In genomic region chr1:119387858-119388257, GRCh38 we compare ENCODE assay signal across 36 cellular contexts. TPM values are rescaled to one million over a fixed set of nuclear protein-coding genes. Genes with fewer than 3 reads are reported as not detected.
"Had no signal": no experiment of that assay in that cellular context is flagged by ENCODE, and none has a peak within 500 bp of the region (broad histone marks: within the 10 kb centered on the region; RNA-seq: fewer than 3 reads in every experiment).

No MANE protein-coding gene starts in this region.

- H3K9me3 ChIP-seq: adrenal gland, ascending aorta, gastrocnemius medialis, tibial artery, uterus had no signal

- ATAC-seq: activated CD4-positive, alpha-beta T cell treated with anti-CD3 and anti-CD28 coated beads for 36 hours; activated T-cell treated with anti-CD3 and anti-CD28 coated beads, Interleukin-2, amount 50 U/mL, for 4 hours; esophagus mucosa; gastrocnemius medialis; right cardiac atrium; stimulated activated naive CD8-positive, alpha-beta T cell treated with anti-CD3 and anti-CD28 coated beads, Interleukin-15, amount 100 ng/mL, for 72 hours had no signal

- H2AFZ ChIP-seq: parathyroid adenoma had no signal

- H3K4me3 ChIP-seq: adrenal gland, ascending aorta, gastrocnemius medialis, tibial artery, uterus had no signal

- H3K27ac ChIP-seq: adrenal gland, ascending aorta, brain microvascular endothelial cell, gastrocnemius medialis, parathyroid adenoma, tibial artery, uterus had no signal

- H3K27me3 Mint-ChIP-seq: stimulated activated naive CD8-positive, alpha-beta T cell treated with anti-CD3 and anti-CD28 coated beads, Interleukin-15, amount 100 ng/mL, for 72 hours had no signal

- H3K4me3 Mint-ChIP-seq: activated B cell treated with CpG ODN at 0.5 μM for 24 hours; activated CD4-positive, alpha-beta T cell treated with anti-CD3 and anti-CD28 coated beads for 36 hours; activated naive CD8-positive, alpha-beta T cell; activated T-cell treated with anti-CD3 and anti-CD28 coated beads, Interleukin-2, amount 50 U/mL, for 4 hours; central memory CD8-positive, alpha-beta T cell; memory B cell; nephron; stimulated activated naive CD8-positive, alpha-beta T cell treated with anti-CD3 and anti-CD28 coated beads, Interleukin-15, amount 100 ng/mL, for 72 hours had no signal

- FAIRE-seq: colon, endothelial cell of umbilical vein had no signal

- DNase-seq: activated B cell treated with CpG ODN at 0.5 μM for 24 hours; activated CD4-positive, alpha-beta T cell treated with anti-CD3 and anti-CD28 coated beads for 36 hours; activated CD4-positive, alpha-beta T cell treated with anti-CD3 and anti-CD28 coated beads, Interleukin-2, amount 50 U/mL, for 48 hours; activated CD8-positive, alpha-beta memory T cell treated with anti-CD3 and anti-CD28 coated beads, Interleukin-2, amount 50 U/mL, for 48 hours; activated naive CD4-positive, alpha-beta T cell; activated T-cell treated with anti-CD3 and anti-CD28 coated beads, Interleukin-2, amount 50 U/mL, for 4 hours; adrenal gland; brain microvascular endothelial cell; effector memory CD4-positive, alpha-beta T cell; gastrocnemius medialis; head of caudate nucleus; kidney glomerular epithelial cell; right cardiac atrium; stimulated activated CD4-positive, alpha-beta T cell treated with anti-CD3 and anti-CD28 coated beads, Interleukin-12 subunit alpha, Interleukin-12 subunit beta, amount 100 ng/mL, for 4 hours; stimulated activated CD4-positive, alpha-beta T cell treated with anti-CD3 and anti-CD28 coated beads, Interleukin-1b, Interleukin-23, amount 100 ng/mL, for 48 hours; stimulated activated naive CD8-positive, alpha-beta T cell treated with anti-CD3 and anti-CD28 coated beads, Interleukin-15, amount 100 ng/mL, for 72 hours; T-helper 1 cell; tibial artery; uterus had no signal

- H3K4me1 ChIP-seq: ascending aorta, gastrocnemius medialis, parathyroid adenoma, tibial artery, uterus had no signal

- H3K79me2 ChIP-seq: parathyroid adenoma had no signal

- H3K9ac ChIP-seq: parathyroid adenoma had no signal

- H3K9me3 Mint-ChIP-seq: activated B cell treated with CpG ODN at 0.5 μM for 24 hours; activated T-cell treated with anti-CD3 and anti-CD28 coated beads, Interleukin-2, amount 50 U/mL, for 4 hours; activated T-helper 2 cell treated with anti-CD3 and anti-CD28 coated beads, Interferon-gamma antibody, Interleukin-2, Interleukin-4, amounts not matched to agents 10 μg/mL and 5 μg/mL and 100 μg/mL, durations not matched to agents 14 hours and 24 hours and 36 hours; central memory CD8-positive, alpha-beta T cell; memory B cell; nephron; stimulated activated naive CD8-positive, alpha-beta T cell treated with anti-CD3 and anti-CD28 coated beads, Interleukin-15, amount 100 ng/mL, for 72 hours had no signal

- H3K36me3 ChIP-seq: adrenal gland, ascending aorta, brain microvascular endothelial cell, gastrocnemius medialis, tibial artery, uterus had no signal

- H3K36me3 Mint-ChIP-seq: activated naive CD8-positive, alpha-beta T cell; memory B cell had no signal

- H3K4me1 Mint-ChIP-seq: activated B cell treated with CpG ODN at 0.5 μM for 24 hours; activated CD4-positive, alpha-beta T cell treated with anti-CD3 and anti-CD28 coated beads for 36 hours; central memory CD8-positive, alpha-beta T cell; memory B cell; nephron; stimulated activated naive CD8-positive, alpha-beta T cell treated with anti-CD3 and anti-CD28 coated beads, Interleukin-15, amount 100 ng/mL, for 72 hours had no signal

- H3K27me3 ChIP-seq: adrenal gland, ascending aorta, brain microvascular endothelial cell, gastrocnemius medialis, tibial artery, uterus had no signal

- H3K27ac Mint-ChIP-seq: activated B cell treated with CpG ODN at 0.5 μM for 24 hours; activated CD4-positive, alpha-beta T cell treated with anti-CD3 and anti-CD28 coated beads for 36 hours; activated naive CD8-positive, alpha-beta T cell; activated T-helper 2 cell treated with anti-CD3 and anti-CD28 coated beads, Interferon-gamma antibody, Interleukin-2, Interleukin-4, amounts not matched to agents 10 μg/mL and 5 μg/mL and 100 μg/mL, durations not matched to agents 14 hours and 24 hours and 36 hours; memory B cell; nephron; stimulated activated naive CD8-positive, alpha-beta T cell treated with anti-CD3 and anti-CD28 coated beads, Interleukin-15, amount 100 ng/mL, for 72 hours had no signal

RNA-seq across cellular contexts. Expression of gene HAO2, which starts 19.3 kb away (rescaled TPM):
- total RNA-seq: activated B cell treated with CpG ODN at 0.5 μM for 24 hours; activated CD4-positive, alpha-beta T cell treated with anti-CD3 and anti-CD28 coated beads for 36 hours; activated CD8-positive, alpha-beta memory T cell treated with anti-CD3 and anti-CD28 coated beads for 36 hours; activated T-cell treated with anti-CD3 and anti-CD28 coated beads, Interleukin-2, amount 50 U/mL, for 4 hours; activated T-helper 2 cell treated with anti-CD3 and anti-CD28 coated beads, Interferon-gamma antibody, Interleukin-2, Interleukin-4, amounts not matched to agents 10 μg/mL and 5 μg/mL and 100 μg/mL, durations not matched to agents 14 hours and 24 hours and 36 hours; ascending aorta; dermis microvascular lymphatic vessel endothelial cell; endothelial cell of umbilical vein; esophagus mucosa; mononuclear cell; pulmonary artery endothelial cell; right cardiac atrium; skeletal muscle tissue had no signal
- polyA plus RNA-seq: endothelial cell of umbilical vein, right cardiac atrium had no signal

RNA-seq across cellular contexts. Expression of gene HSD3B2, which starts 27.1 kb away (rescaled TPM):
- total RNA-seq: activated B cell treated with CpG ODN at 0.5 μM for 24 hours; activated CD4-positive, alpha-beta T cell treated with anti-CD3 and anti-CD28 coated beads for 36 hours; activated CD8-positive, alpha-beta memory T cell treated with anti-CD3 and anti-CD28 coated beads for 36 hours; activated T-helper 2 cell treated with anti-CD3 and anti-CD28 coated beads, Interferon-gamma antibody, Interleukin-2, Interleukin-4, amounts not matched to agents 10 μg/mL and 5 μg/mL and 100 μg/mL, durations not matched to agents 14 hours and 24 hours and 36 hours; dermis microvascular lymphatic vessel endothelial cell; endothelial cell of umbilical vein; lower leg skin; mononuclear cell; myocyte; pulmonary artery endothelial cell; skeletal muscle tissue had no signal
- polyA plus RNA-seq: endothelial cell of umbilical vein, right cardiac atrium had no signal
